ENCODE assay signal across 16 cellular contexts in the genomic region with DNA sequence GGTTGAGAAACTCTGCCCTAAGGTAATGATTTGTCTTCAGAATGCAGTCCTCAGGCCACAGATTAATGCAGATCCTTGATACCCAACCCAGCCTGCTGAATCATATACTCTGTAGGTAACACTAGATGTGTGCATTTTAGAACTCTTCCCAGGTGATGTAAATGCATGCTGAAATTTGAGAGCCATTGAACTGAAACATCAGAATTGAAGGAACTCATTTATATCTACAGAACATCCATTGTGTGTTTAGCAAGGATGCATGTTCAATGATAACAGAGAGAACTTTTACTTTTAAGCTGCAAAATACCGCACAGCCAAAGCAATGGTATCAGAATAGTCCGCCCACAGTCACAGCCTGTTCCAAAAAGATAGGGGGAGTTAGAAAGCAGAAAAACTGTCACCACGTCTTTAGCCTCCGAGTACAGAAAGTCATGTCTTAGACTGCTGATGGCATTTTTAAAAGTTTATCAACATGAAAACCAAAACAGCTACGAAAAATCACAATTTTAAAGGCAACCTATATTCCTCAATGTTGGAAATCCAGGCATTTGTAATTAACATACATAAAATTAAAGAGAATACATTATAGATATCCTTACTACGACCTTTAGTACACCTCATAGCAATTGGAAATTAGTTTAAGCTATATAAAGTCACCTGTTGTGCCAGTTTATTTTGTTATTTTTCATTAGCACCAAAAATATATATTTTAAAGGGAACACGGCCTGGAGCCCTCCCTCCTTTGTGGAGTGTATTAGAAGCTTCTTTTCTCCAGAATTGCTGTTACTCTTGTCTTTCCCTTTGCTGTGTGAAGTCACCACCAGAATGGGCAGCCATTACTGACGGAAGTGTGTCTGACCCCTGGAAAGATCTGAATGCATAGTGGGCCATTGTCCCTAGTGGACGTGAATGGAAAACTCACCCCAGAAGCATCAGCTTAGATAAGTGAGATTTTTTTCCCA.
A peak's percentile ranks its signal among the peaks of the same experiment; 100 is the strongest.
DNase-seq lines count a peak whose midpoint lies in the region; ATAC-seq and TF ChIP-seq lines count a peak whose summit lies in the region.
"Had no signal": no experiment of that assay in that cellular context is flagged by ENCODE, and none has a peak within 500 bp of the region (broad histone marks: within the 10 kb centered on the region; RNA-seq: fewer than 3 reads in every experiment).

No MANE protein-coding gene starts in this region.

- intact Hi-C loops in upper lobe of right lung (cut with DNase I) = no loop called here

- H3K27me3 ChIP-seq in upper lobe of right lung = no peaks in the 10 kb centered on the region
- H3K27me3 ChIP-seq: gastroesophageal sphincter, left lung had no signal

- DNase-seq in DMS114 treated with DMSO at 0.1 percent for 48 hours (lab: John Stamatoyannopoulos, UW; ENCODE audit: unreplicated experiment) = peak; percentile 2
- peak; percentile 5 for DNase-seq in RPMI7951 (ENCODE audit: low read depth)
- DNase-seq in endothelial cell (ENCODE audit: low spot score) = no peak
- DNase-seq in occipital lobe (lab: John Stamatoyannopoulos, UW) = peak; percentile 6
- DNase-seq in NCI-H345 treated with DMSO at 0.1 percent for 48 hours (lab: John Stamatoyannopoulos, UW; ENCODE audit: unreplicated experiment) = no peak
- no peak for DNase-seq in upper lobe of right lung
- DNase-seq in medulla oblongata (ENCODE audit: extremely low spot score) = no peak
- DNase-seq: activated CD8-positive, alpha-beta memory T cell treated with anti-CD3 and anti-CD28 coated beads, Interleukin-2, amount 50 U/mL, for 48 hours; CD8-positive, alpha-beta T cell; left lung; NCI-H345; stimulated activated CD4-positive, alpha-beta T cell treated with anti-CD3 and anti-CD28 coated beads, Interleukin-1b, Interleukin-23, amount 100 ng/mL, for 48 hours had no signal

- no peak overlapping the region for H3K27ac ChIP-seq in upper lobe of right lung
- H3K27ac ChIP-seq: gastroesophageal sphincter, HL-60, left lung, RWPE1 had no signal

- H3K9me3 Mint-ChIP-seq in endothelial cell (ENCODE audit: unreplicated experiment) = no peaks in the 10 kb centered on the region
- H3K9me3 Mint-ChIP-seq: CD8-positive, alpha-beta T cell had no signal

- no peaks in the 10 kb centered on the region for H3K27me3 Mint-ChIP-seq in endothelial cell (ENCODE audit: unreplicated experiment)

- H3K4me1 Mint-ChIP-seq in endothelial cell (ENCODE audit: unreplicated experiment) = no peaks in the 10 kb centered on the region

- no peak overlapping the region for H3K4me3 ChIP-seq in upper lobe of right lung
- H3K4me3 ChIP-seq: gastroesophageal sphincter, left lung had no signal

- no peaks in the 10 kb centered on the region for H3K36me3 ChIP-seq in upper lobe of right lung
- H3K36me3 ChIP-seq: gastroesophageal sphincter, left lung had no signal

- H3K9me3 ChIP-seq in upper lobe of right lung = no peaks in the 10 kb centered on the region
- H3K9me3 ChIP-seq: gastroesophageal sphincter, left lung had no signal

- no peaks in the 10 kb centered on the region for H3K36me3 Mint-ChIP-seq in endothelial cell (ENCODE audit: low read depth, unreplicated experiment)
- H3K36me3 Mint-ChIP-seq: CD8-positive, alpha-beta T cell had no signal

- no peaks in the 10 kb centered on the region for H3K4me1 ChIP-seq in upper lobe of right lung
- H3K4me1 ChIP-seq: gastroesophageal sphincter, left lung had no signal

- no peak overlapping the region for H3K4me3 Mint-ChIP-seq in endothelial cell (ENCODE audit: unreplicated experiment)
- H3K4me3 Mint-ChIP-seq: CD8-positive, alpha-beta T cell had no signal

- no peak for ATAC-seq in upper lobe of right lung
- no peak for ATAC-seq in HG02840 (IDR thresholded peaks at IDR 0.05; ENCODE audit: low FRiP score, unreplicated experiment)
- ATAC-seq: CD8-positive, alpha-beta T cell; gastroesophageal sphincter; left lung had no signal

- H3K27ac Mint-ChIP-seq in endothelial cell (ENCODE audit: unreplicated experiment) = no peak overlapping the region
- H3K27ac Mint-ChIP-seq: CD8-positive, alpha-beta T cell had no signal

- TF ChIP-seq CTCF in endothelial cell (IDR thresholded peaks at IDR 0.05; ENCODE audit: unreplicated experiment) = peak; percentile 11
- no peak for TF ChIP-seq CTCF in upper lobe of right lung (IDR thresholded peaks at IDR 0.05)

Comparison
In these comparisons a context has a peak if more than half of its experiments do, and no peak if none do; other contexts are left out.
1. DNase-seq: peak in DMS114 treated with DMSO at 0.1 percent for 48 hours (single experiment), RPMI7951 (single experiment) and occipital lobe (single experiment); none in endothelial cell (single experiment), NCI-H345 treated with DMSO at 0.1 percent for 48 hours (single experiment), upper lobe of right lung (single experiment) and medulla oblongata (single experiment).